In genomic region chr10:50575477-50576244, GRCh38 we compare ENCODE assay signal across 18 cellular contexts. TPM values are rescaled to one million over a fixed set of nuclear protein-coding genes. Genes with fewer than 3 reads are reported as not detected.
DNase-seq lines count a peak whose midpoint lies in the region; ATAC-seq, FAIRE-seq and TF ChIP-seq lines count a peak whose summit lies in the region.
"Had no signal": no experiment of that assay in that cellular context is flagged by ENCODE, and none has a peak within 500 bp of the region (broad histone marks: within the 10 kb centered on the region; RNA-seq: fewer than 3 reads in every experiment).

No MANE protein-coding gene starts in this region.

- no peaks in the 10 kb centered on the region for H3K9me3 ChIP-seq in CD8-positive, alpha-beta T cell (ENCODE audit: low read length)
- H3K9me3 ChIP-seq in neural progenitor cell (ENCODE audit: low read depth) = no peaks in the 10 kb centered on the region
- H3K9me3 ChIP-seq: ascending aorta had no signal

- H2AFZ ChIP-seq in neural progenitor cell (replicated peaks) = no peak overlapping the region
- H2AFZ ChIP-seq: GM23248 had no signal

- TF ChIP-seq CTCF in CD8-positive, alpha-beta T cell (IDR thresholded peaks at IDR 0.05) = no peak
- no peak for TF ChIP-seq CTCF in HFFc6 (IDR thresholded peaks at IDR 0.05)
- no peak for TF ChIP-seq CTCF in neural crest cell (conservative IDR thresholded peaks at IDR 0.05)
- no peak for TF ChIP-seq CTCF in D721Med (IDR thresholded peaks at IDR 0.05; ENCODE audit: insufficient read depth, missing control alignments)
- no peak for TF ChIP-seq CTCF in neural progenitor cell (IDR thresholded peaks at IDR 0.05)

- no peak overlapping the region for H3K4me3 Mint-ChIP-seq in CD8-positive, alpha-beta T cell
- peak overlapping the region; percentile 11 for H3K4me3 Mint-ChIP-seq in HFFc6
- H3K4me3 Mint-ChIP-seq in central memory CD8-positive, alpha-beta T cell = no peak overlapping the region
- H3K4me3 Mint-ChIP-seq in neural crest cell = no peak overlapping the region
- H3K4me3 Mint-ChIP-seq in neural progenitor cell = no peak overlapping the region
- H3K4me3 Mint-ChIP-seq: activated naive CD4-positive, alpha-beta T cell treated with anti-CD3 and anti-CD28 coated beads, Interleukin-2, amount 10 ng/mL, durations not matched to agents 7 days and 5 days had no signal

- no peaks in the 10 kb centered on the region for H3K27me3 ChIP-seq in CD8-positive, alpha-beta T cell (ENCODE audit: insufficient read depth, low read length)
- H3K27me3 ChIP-seq in neural progenitor cell = no peaks in the 10 kb centered on the region
- H3K27me3 ChIP-seq: ascending aorta had no signal

- no peaks in the 10 kb centered on the region for H3F3A ChIP-seq in neural progenitor cell (ENCODE audit: low read depth)

- H3K4me1 ChIP-seq in CD8-positive, alpha-beta T cell (ENCODE audit: insufficient read depth, low read length) = no peaks in the 10 kb centered on the region
- H3K4me1 ChIP-seq in neural progenitor cell = peaks cover 7% of the 10 kb centered on the region

- H3K4me1 Mint-ChIP-seq in CD8-positive, alpha-beta T cell (ENCODE audit: low read depth) = peaks cover 65% of the 10 kb centered on the region
- H3K4me1 Mint-ChIP-seq in HFFc6 (ENCODE audit: low read depth) (peaks cover 34% of the 10 kb centered on the region), neural crest cell (peaks cover 17% of the 10 kb centered on the region), neural progenitor cell (peaks cover 13% of the 10 kb centered on the region)
- H3K4me1 Mint-ChIP-seq in central memory CD8-positive, alpha-beta T cell = peaks cover 77% of the 10 kb centered on the region
- H3K4me1 Mint-ChIP-seq: activated naive CD4-positive, alpha-beta T cell treated with anti-CD3 and anti-CD28 coated beads, Interleukin-2, amount 10 ng/mL, durations not matched to agents 7 days and 5 days had no signal

- H3K27ac Mint-ChIP-seq in CD8-positive, alpha-beta T cell = peak overlapping the region; percentile 1
- peak overlapping the region; percentile 48 for H3K27ac Mint-ChIP-seq in HFFc6
- H3K27ac Mint-ChIP-seq in central memory CD8-positive, alpha-beta T cell (ENCODE audit: low read depth) = peak overlapping the region; percentile 66
- peak overlapping the region; percentile 2 for H3K27ac Mint-ChIP-seq in neural crest cell (ENCODE audit: unreplicated experiment)
- no peak overlapping the region for H3K27ac Mint-ChIP-seq in neural progenitor cell
- H3K27ac Mint-ChIP-seq: activated naive CD4-positive, alpha-beta T cell treated with anti-CD3 and anti-CD28 coated beads, Interleukin-2, amount 10 ng/mL, durations not matched to agents 7 days and 5 days had no signal

- POLR2A ChIA-PET in CD8-positive, alpha-beta T cell (lab: Charles Lee) = no interaction called here

- no peaks in the 10 kb centered on the region for H3K27me3 Mint-ChIP-seq in CD8-positive, alpha-beta T cell (ENCODE audit: low read depth)
- no peaks in the 10 kb centered on the region for H3K27me3 Mint-ChIP-seq in HFFc6 (ENCODE audit: insufficient read depth)
- H3K27me3 Mint-ChIP-seq in central memory CD8-positive, alpha-beta T cell = no peaks in the 10 kb centered on the region
- H3K27me3 Mint-ChIP-seq in neural crest cell (ENCODE audit: low read depth) = no peaks in the 10 kb centered on the region
- H3K27me3 Mint-ChIP-seq in neural progenitor cell (ENCODE audit: insufficient read depth, low read depth) = peaks cover 6% of the 10 kb centered on the region
- H3K27me3 Mint-ChIP-seq: activated naive CD4-positive, alpha-beta T cell treated with anti-CD3 and anti-CD28 coated beads, Interleukin-2, amount 10 ng/mL, durations not matched to agents 7 days and 5 days had no signal

- no peaks in the 10 kb centered on the region for H3K36me3 ChIP-seq in CD8-positive, alpha-beta T cell (ENCODE audit: insufficient read depth, low read length)
- H3K36me3 ChIP-seq in neural progenitor cell = no peaks in the 10 kb centered on the region
- H3K36me3 ChIP-seq: ascending aorta had no signal

- CTCF ChIA-PET in CD8-positive, alpha-beta T cell (lab: Charles Lee) = interaction anchor here (1.3 to 2.0 kb wide), 2 partner anchors 24 to 78 kb away, joined by 3 to 5 read pairs; no protein-coding TSS in a partner anchor

- no peak overlapping the region for H3K4me2 ChIP-seq in neural progenitor cell

- FAIRE-seq in D721Med (lab: Jason Lieb, UNC) = no peak
- FAIRE-seq: HTR-8/SVneo had no signal

- no peak overlapping the region for H3K9ac ChIP-seq in neural progenitor cell
- H3K9ac ChIP-seq: GM23248 had no signal

- no peak for ATAC-seq in CD8-positive, alpha-beta T cell
- no peak for ATAC-seq in central memory CD8-positive, alpha-beta T cell (replicated peaks; ENCODE audit: extremely low read depth, poor library complexity, severe bottlenecking)

- intact Hi-C loops in CD8-positive, alpha-beta T cell (cut with DNase I, micrococcal nuclease) = loop anchor here in 1 of 2 experiments (5.0 kb wide), 1 partner anchor 47 kb away; the partner anchor contains the start of gene SGMS1

- no peaks in the 10 kb centered on the region for H3K9me3 Mint-ChIP-seq in CD8-positive, alpha-beta T cell
- H3K9me3 Mint-ChIP-seq in HFFc6 (no peaks in the 10 kb centered on the region), neural crest cell (peaks cover 2% of the 10 kb centered on the region), neural progenitor cell (no peaks in the 10 kb centered on the region)
- H3K9me3 Mint-ChIP-seq in central memory CD8-positive, alpha-beta T cell = no peaks in the 10 kb centered on the region
- H3K9me3 Mint-ChIP-seq: activated naive CD4-positive, alpha-beta T cell treated with anti-CD3 and anti-CD28 coated beads, Interleukin-2, amount 10 ng/mL, durations not matched to agents 7 days and 5 days had no signal

- no peak overlapping the region for H3K27ac ChIP-seq in CD8-positive, alpha-beta T cell (ENCODE audit: low read depth, low read length)
- no peak overlapping the region for H3K27ac ChIP-seq in neural progenitor cell
- H3K27ac ChIP-seq: ascending aorta, GM23248 had no signal

- no peaks in the 10 kb centered on the region for H3K36me3 Mint-ChIP-seq in CD8-positive, alpha-beta T cell
- H3K36me3 Mint-ChIP-seq in HFFc6 (ENCODE audit: low read depth) = no peaks in the 10 kb centered on the region
- peaks cover 2% of the 10 kb centered on the region for H3K36me3 Mint-ChIP-seq in central memory CD8-positive, alpha-beta T cell (ENCODE audit: insufficient read depth)
- no peaks in the 10 kb centered on the region for H3K36me3 Mint-ChIP-seq in neural crest cell (ENCODE audit: low read depth)
- no peaks in the 10 kb centered on the region for H3K36me3 Mint-ChIP-seq in neural progenitor cell
- H3K36me3 Mint-ChIP-seq: activated naive CD4-positive, alpha-beta T cell treated with anti-CD3 and anti-CD28 coated beads, Interleukin-2, amount 10 ng/mL, durations not matched to agents 7 days and 5 days had no signal

- H3K4me3 ChIP-seq in CD8-positive, alpha-beta T cell (ENCODE audit: low read depth, low read length) = no peak overlapping the region
- no peak overlapping the region for H3K4me3 ChIP-seq in neural progenitor cell
- H3K4me3 ChIP-seq: ascending aorta, GM23248 had no signal

- no peaks in the 10 kb centered on the region for H3K79me2 ChIP-seq in neural progenitor cell (ENCODE audit: low read depth)

- DNase-seq in CD8-positive, alpha-beta T cell = no peak
- DNase-seq in HFFc6 (no peak), neural crest cell (ENCODE audit: low read depth, low spot score) (no peak), AML-193 (lab: John Stamatoyannopoulos, UW) (no peak), D721Med (ENCODE audit: insufficient read length, low spot score) (no peak), T1000 (lab: John Stamatoyannopoulos, UW) (no peak), neural progenitor cell (ENCODE audit: low spot score) (no peak)
- DNase-seq in central memory CD8-positive, alpha-beta T cell (ENCODE audit: low spot score in 2 of 2) = no peak
- DNase-seq: activated CD4-positive, alpha-beta T cell treated with anti-CD3 and anti-CD28 coated beads, Interleukin-2, amount 50 U/mL, for 48 hours; activated naive CD4-positive, alpha-beta T cell treated with anti-CD3 and anti-CD28 coated beads, Interleukin-2, amount 10 ng/mL, durations not matched to agents 7 days and 5 days; cortex of kidney; NCI-H1105 treated with DMSO at 0.1 percent for 48 hours; NCI-H524 treated with DMSO at 0.1 percent for 48 hours; stimulated activated CD4-positive, alpha-beta T cell treated with anti-CD3 and anti-CD28 coated beads, Interleukin-15, amount 100 ng/mL, for 24 hours; T-helper 1 cell had no signal

- H4K20me1 ChIP-seq in neural progenitor cell (ENCODE audit: low read depth) = no peaks in the 10 kb centered on the region

RNA-seq across cellular contexts. Expression of gene SGMS1, which starts 48.1 kb away (rescaled TPM):
- 10 to 100 TPM; 17.0 to 19.9 TPM for total RNA-seq in CD8-positive, alpha-beta T cell
- 10 to 100 TPM; 19.6 to 27.5 (median 24.6) TPM for total RNA-seq in HFFc6 (2021; fragmentation: NEBNext Ultra II Directional; extraction: Animal tissue kit (Norgen Biotek cat#: 25700))
- total RNA-seq in neural crest cell = 14.2 and 14.4 TPM in 2 replicates
- 9.2 and 10.3 TPM in 2 replicates for total RNA-seq in neural progenitor cell (ENCODE audit: low replicate concordance)
